In genomic region chr1:241630899-241631298, GRCh38 we compare ENCODE assay signal across 37 cellular contexts. TPM values are rescaled to one million over a fixed set of nuclear protein-coding genes. Genes with fewer than 3 reads are reported as not detected.
"Had no signal": no experiment of that assay in that cellular context is flagged by ENCODE, and none has a peak within 500 bp of the region (broad histone marks: within the 10 kb centered on the region; RNA-seq: fewer than 3 reads in every experiment).

No MANE protein-coding gene starts in this region.

- ATAC-seq: activated CD4-positive, alpha-beta T cell treated with anti-CD3 and anti-CD28 coated beads for 36 hours; activated CD8-positive, alpha-beta memory T cell treated with anti-CD3 and anti-CD28 coated beads, Interleukin-2, amount 10 ng/mL, durations not matched to agents 7 days and 5 days; activated CD8-positive, alpha-beta T cell treated with anti-CD3 and anti-CD28 coated beads, Interleukin-2, amount 10 ng/mL, durations not matched to agents 7 days and 5 days; activated naive CD4-positive, alpha-beta T cell treated with anti-CD3 and anti-CD28 coated beads, Interleukin-2, amount 50 U/mL, for 72 hours; foreskin keratinocyte; gastrocnemius medialis; heart left ventricle; T-helper 17 cell had no signal

- H3K4me3 ChIP-seq: ascending aorta, coronary artery, dorsolateral prefrontal cortex, esophagus muscularis mucosa, gastrocnemius medialis, heart left ventricle had no signal

- H3K9me3 Mint-ChIP-seq: activated CD4-positive, alpha-beta memory T cell treated with anti-CD3 and anti-CD28 coated beads for 36 hours; activated CD4-positive, alpha-beta T cell treated with anti-CD3 and anti-CD28 coated beads, Interleukin-2, amount 10 ng/mL, durations not matched to agents 24 days and 14 days; activated naive CD4-positive, alpha-beta T cell treated with anti-CD3 and anti-CD28 coated beads for 36 hours; activated naive CD8-positive, alpha-beta T cell treated with anti-CD3 and anti-CD28 coated beads, Interleukin-2, amount 10 ng/mL, durations not matched to agents 7 days and 5 days; activated T-helper 1 cell treated with anti-CD3 and anti-CD28 coated beads, Interleukin-12 subunit alpha, Interleukin-12 subunit beta, Interleukin-2, Interleukin-4 antibody, amounts not matched to agents 30 ng/mL and 10 ng/mL and 1 ng/mL, durations not matched to agents 14 hours and 24 hours and 36 hours; activated T-helper 2 cell treated with anti-CD3 and anti-CD28 coated beads, Interferon-gamma antibody, Interleukin-2, Interleukin-4, amounts not matched to agents 10 μg/mL and 5 μg/mL and 100 μg/mL, durations not matched to agents 14 hours and 24 hours and 36 hours; central memory CD8-positive, alpha-beta T cell; dendritic cell treated with granulocyte-macrophage colony-stimulating factor and Interleukin-4, amounts not matched to agents 40 ng/mL and 50 ng/mL, for 4 days; endodermal cell; T-helper 2 cell treated with Interferon-gamma antibody and Interleukin-4, amounts not matched to agents 5 μg/mL and 100 μg/mL, for 36 hours had no signal

- DNase-seq: activated CD4-positive, alpha-beta memory T cell treated with anti-CD3 and anti-CD28 coated beads for 36 hours; activated CD4-positive, alpha-beta T cell treated with anti-CD3 and anti-CD28 coated beads for 36 hours; activated CD4-positive, CD25-positive, alpha-beta regulatory T cell; activated CD4-positive, CD25-positive, alpha-beta regulatory T cell treated with anti-CD3 and anti-CD28 coated beads, Interleukin-2, amount 50 U/mL, for 72 hours; activated CD8-positive, alpha-beta memory T cell treated with anti-CD3 and anti-CD28 coated beads, Interleukin-2, amount 10 ng/mL, durations not matched to agents 7 days and 5 days; activated CD8-positive, alpha-beta memory T cell treated with anti-CD3 and anti-CD28 coated beads, Interleukin-2, amount 50 U/mL, for 4 hours; activated CD8-positive, alpha-beta T cell treated with anti-CD3 and anti-CD28 coated beads, Interleukin-2, amount 10 ng/mL, durations not matched to agents 7 days and 5 days; activated effector memory CD4-positive, alpha-beta T cell treated with anti-CD3 and anti-CD28 coated beads, Interleukin-2, amount 50 U/mL, for 16 hours; activated naive CD4-positive, alpha-beta T cell treated with anti-CD3 and anti-CD28 coated beads for 36 hours; activated naive CD8-positive, alpha-beta T cell treated with anti-CD3 and anti-CD28 coated beads, Interleukin-2, amount 10 ng/mL, durations not matched to agents 7 days and 5 days; activated T-cell treated with anti-CD3 and anti-CD28 coated beads, Interleukin-2, amount 50 U/mL, for 1 hour; activated T-cell treated with anti-CD3 and anti-CD28 coated beads, Interleukin-2, amount 50 U/mL, for 48 hours; dorsolateral prefrontal cortex; effector memory CD4-positive, alpha-beta T cell; endodermal cell; erythroblast; foreskin keratinocyte; gastrocnemius medialis; glutamatergic neuron; heart left ventricle; T-helper 1 cell; T-helper 17 cell had no signal

- H3K27me3 ChIP-seq: ascending aorta, dorsolateral prefrontal cortex, esophagus muscularis mucosa, foreskin keratinocyte, gastrocnemius medialis, heart left ventricle had no signal

- H3K4me3 Mint-ChIP-seq: activated CD4-positive, alpha-beta memory T cell treated with anti-CD3 and anti-CD28 coated beads for 36 hours; activated CD4-positive, alpha-beta T cell treated with anti-CD3 and anti-CD28 coated beads, Interleukin-2, amount 10 ng/mL, durations not matched to agents 24 days and 14 days; activated CD8-positive, alpha-beta memory T cell treated with anti-CD3 and anti-CD28 coated beads, Interleukin-2, amount 10 ng/mL, durations not matched to agents 7 days and 5 days; activated naive CD4-positive, alpha-beta T cell treated with anti-CD3 and anti-CD28 coated beads for 36 hours; activated T-helper 1 cell treated with anti-CD3 and anti-CD28 coated beads, Interleukin-12 subunit alpha, Interleukin-12 subunit beta, Interleukin-2, Interleukin-4 antibody, amounts not matched to agents 30 ng/mL and 10 ng/mL and 1 ng/mL, durations not matched to agents 14 hours and 24 hours and 36 hours; brain; central memory CD8-positive, alpha-beta T cell; dendritic cell treated with granulocyte-macrophage colony-stimulating factor and Interleukin-4, amounts not matched to agents 40 ng/mL and 50 ng/mL, for 4 days; endodermal cell; T-helper 17 cell; T-helper 2 cell treated with Interferon-gamma antibody and Interleukin-4, amounts not matched to agents 5 μg/mL and 100 μg/mL, for 36 hours had no signal

- H3K4me1 ChIP-seq: ascending aorta, esophagus muscularis mucosa had no signal

- H3K36me3 ChIP-seq: gastrocnemius medialis had no signal

- H3K9me3 ChIP-seq: ascending aorta, esophagus muscularis mucosa, gastrocnemius medialis, heart left ventricle had no signal

- H3K27ac ChIP-seq: ascending aorta, coronary artery, dorsolateral prefrontal cortex, esophagus muscularis mucosa, foreskin keratinocyte, gastrocnemius medialis, heart left ventricle had no signal

- FAIRE-seq: bronchial epithelial cell had no signal

- H3K27me3 Mint-ChIP-seq: activated CD4-positive, alpha-beta memory T cell treated with anti-CD3 and anti-CD28 coated beads for 36 hours; activated CD4-positive, alpha-beta T cell treated with anti-CD3 and anti-CD28 coated beads for 36 hours; activated CD4-positive, alpha-beta T cell treated with anti-CD3 and anti-CD28 coated beads, Interleukin-2, amount 10 ng/mL, durations not matched to agents 24 days and 14 days; activated CD8-positive, alpha-beta memory T cell treated with anti-CD3 and anti-CD28 coated beads, Interleukin-2, amount 10 ng/mL, durations not matched to agents 7 days and 5 days; activated naive CD8-positive, alpha-beta T cell treated with anti-CD3 and anti-CD28 coated beads, Interleukin-2, amount 10 ng/mL, durations not matched to agents 7 days and 5 days; brain; central memory CD8-positive, alpha-beta T cell; dendritic cell treated with granulocyte-macrophage colony-stimulating factor and Interleukin-4, amounts not matched to agents 40 ng/mL and 50 ng/mL, for 4 days; T-helper 17 cell had no signal

- H3K27ac Mint-ChIP-seq: activated CD4-positive, alpha-beta memory T cell treated with anti-CD3 and anti-CD28 coated beads for 36 hours; activated CD4-positive, alpha-beta T cell treated with anti-CD3 and anti-CD28 coated beads for 36 hours; activated CD4-positive, alpha-beta T cell treated with anti-CD3 and anti-CD28 coated beads, Interleukin-2, amount 10 ng/mL, durations not matched to agents 24 days and 14 days; activated CD8-positive, alpha-beta memory T cell treated with anti-CD3 and anti-CD28 coated beads, Interleukin-2, amount 10 ng/mL, durations not matched to agents 7 days and 5 days; activated CD8-positive, alpha-beta T cell treated with anti-CD3 and anti-CD28 coated beads, Interleukin-2, amount 10 ng/mL, durations not matched to agents 7 days and 5 days; activated naive CD4-positive, alpha-beta T cell treated with anti-CD3 and anti-CD28 coated beads, Interleukin-2, amount 50 U/mL, for 72 hours; activated T-helper 1 cell treated with anti-CD3 and anti-CD28 coated beads, Interleukin-12 subunit alpha, Interleukin-12 subunit beta, Interleukin-2, Interleukin-4 antibody, amounts not matched to agents 30 ng/mL and 10 ng/mL and 1 ng/mL, durations not matched to agents 14 hours and 24 hours and 36 hours; activated T-helper 2 cell treated with anti-CD3 and anti-CD28 coated beads, Interferon-gamma antibody, Interleukin-2, Interleukin-4, amounts not matched to agents 10 μg/mL and 5 μg/mL and 100 μg/mL, durations not matched to agents 14 hours and 24 hours and 36 hours; brain; dendritic cell treated with granulocyte-macrophage colony-stimulating factor and Interleukin-4, amounts not matched to agents 40 ng/mL and 50 ng/mL, for 4 days; endodermal cell; T-helper 17 cell; T-helper 2 cell treated with Interferon-gamma antibody and Interleukin-4, amounts not matched to agents 5 μg/mL and 100 μg/mL, for 36 hours had no signal

RNA-seq across cellular contexts. Expression of gene WDR64, which starts 21.2 kb away (rescaled TPM):
- total RNA-seq: activated CD4-positive, alpha-beta memory T cell treated with anti-CD3 and anti-CD28 coated beads for 36 hours; activated CD4-positive, alpha-beta T cell treated with anti-CD3 and anti-CD28 coated beads for 36 hours; activated CD4-positive, alpha-beta T cell treated with anti-CD3 and anti-CD28 coated beads, Interleukin-2, amount 10 ng/mL, durations not matched to agents 24 days and 14 days; activated CD8-positive, alpha-beta memory T cell treated with anti-CD3 and anti-CD28 coated beads for 36 hours; activated naive CD4-positive, alpha-beta T cell treated with anti-CD3 and anti-CD28 coated beads for 36 hours; activated naive CD4-positive, alpha-beta T cell treated with anti-CD3 and anti-CD28 coated beads, Interleukin-2, amount 50 U/mL, for 72 hours; activated T-helper 1 cell treated with anti-CD3 and anti-CD28 coated beads, Interleukin-12 subunit alpha, Interleukin-12 subunit beta, Interleukin-2, Interleukin-4 antibody, amounts not matched to agents 30 ng/mL and 10 ng/mL and 1 ng/mL, durations not matched to agents 14 hours and 24 hours and 36 hours; activated T-helper 2 cell treated with anti-CD3 and anti-CD28 coated beads, Interferon-gamma antibody, Interleukin-2, Interleukin-4, amounts not matched to agents 10 μg/mL and 5 μg/mL and 100 μg/mL, durations not matched to agents 14 hours and 24 hours and 36 hours; ascending aorta; bronchial epithelial cell; cardiac septum; cerebellum; endodermal cell; esophagus muscularis mucosa; foreskin keratinocyte; heart left ventricle had no signal
- polyA plus RNA-seq: foreskin keratinocyte, heart left ventricle had no signal
